Comparison of ENCODE assay signal across 8 cellular contexts in the genomic region with DNA sequence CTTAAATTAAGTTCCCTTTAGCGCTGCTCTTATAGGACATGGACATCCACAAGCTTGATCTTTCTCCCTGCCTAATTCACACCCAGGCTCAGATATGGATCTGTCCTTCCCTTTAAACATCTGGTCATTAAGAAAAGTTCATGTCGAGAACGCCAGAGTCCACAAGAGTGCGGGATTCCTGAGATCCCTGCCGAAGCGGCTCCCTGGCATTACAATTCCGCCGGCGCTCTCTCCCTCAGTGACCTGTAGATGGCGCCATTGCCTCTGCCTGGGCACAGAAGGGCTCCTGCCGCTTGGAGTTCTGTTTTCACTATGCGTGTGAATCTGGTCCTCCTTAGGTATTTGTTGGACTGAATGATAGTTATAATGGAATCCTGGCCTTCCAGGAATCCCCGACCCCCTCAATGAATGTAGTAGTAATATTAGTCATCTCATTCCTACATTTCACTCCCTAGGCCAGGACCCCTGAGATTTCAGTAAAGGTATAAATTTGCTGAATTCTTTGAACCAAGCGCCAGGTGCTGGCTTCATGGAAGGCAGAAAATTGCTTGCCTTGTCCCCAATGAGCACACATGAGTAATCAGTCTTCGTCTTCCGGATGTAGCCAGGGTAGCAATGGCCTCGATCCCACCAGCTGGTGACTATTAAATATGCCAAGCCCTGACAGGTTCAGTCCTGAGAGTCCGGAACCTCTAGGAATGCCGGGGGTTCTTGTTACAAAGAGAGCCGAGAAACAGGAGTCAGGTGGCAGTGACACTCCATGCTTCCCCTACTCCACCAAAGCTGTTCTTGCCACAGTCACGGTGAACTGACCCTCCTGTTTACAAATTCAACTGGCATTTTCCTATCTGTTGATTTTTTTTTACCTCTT. TPM values are rescaled to one million over a fixed set of nuclear protein-coding genes. Genes with fewer than 3 reads are reported as not detected.
DNase-seq lines count a peak whose midpoint lies in the region; ATAC-seq and TF ChIP-seq lines count a peak whose summit lies in the region.

No MANE protein-coding gene starts in this region.

- no peaks in the 10 kb centered on the region for H3K9me3 Mint-ChIP-seq in activated CD8-positive, alpha-beta memory T cell treated with anti-CD3 and anti-CD28 coated beads, Interleukin-2, amount 10 ng/mL, durations not matched to agents 7 days and 5 days (ENCODE audit: low read depth)
- H3K9me3 Mint-ChIP-seq in endothelial cell (ENCODE audit: unreplicated experiment) = no peaks in the 10 kb centered on the region

- no peaks in the 10 kb centered on the region for H3K36me3 Mint-ChIP-seq in activated CD8-positive, alpha-beta memory T cell treated with anti-CD3 and anti-CD28 coated beads, Interleukin-2, amount 10 ng/mL, durations not matched to agents 7 days and 5 days
- no peaks in the 10 kb centered on the region for H3K36me3 Mint-ChIP-seq in endothelial cell (ENCODE audit: low read depth, unreplicated experiment)

- ATAC-seq in activated CD8-positive, alpha-beta memory T cell treated with anti-CD3 and anti-CD28 coated beads, Interleukin-2, amount 10 ng/mL, durations not matched to agents 7 days and 5 days = peak; percentile 73
- ATAC-seq in GM21447 (IDR thresholded peaks at IDR 0.05; ENCODE audit: unreplicated experiment) = no peak

- peak; percentile 70 for DNase-seq in EL
- DNase-seq in HPDE6-E6E7 (ENCODE audit: extremely low spot score) = peak; percentile 88
- peak; percentile 36 for DNase-seq in NOMO-1 treated with dmso at 0.1 percent for 144 hours (lab: John Stamatoyannopoulos, UW; ENCODE audit: unreplicated experiment)
- DNase-seq in activated CD8-positive, alpha-beta memory T cell treated with anti-CD3 and anti-CD28 coated beads, Interleukin-2, amount 10 ng/mL, durations not matched to agents 7 days and 5 days = peak; percentile 76
- DNase-seq in endothelial cell (ENCODE audit: low spot score) = peak; percentile 96
- peak; percentile 82 for DNase-seq in midbrain (lab: John Stamatoyannopoulos, UW)
- DNase-seq in stimulated activated CD8-positive, alpha-beta memory T cell treated with anti-CD3 and anti-CD28 coated beads, Interleukin-4, amount 100 ng/mL, for 1 hour (ENCODE audit: low read depth in 2 of 2, low spot score in 1 of 2) = peak; percentile 44 to 48

- H3K27me3 Mint-ChIP-seq in activated CD8-positive, alpha-beta memory T cell treated with anti-CD3 and anti-CD28 coated beads, Interleukin-2, amount 10 ng/mL, durations not matched to agents 7 days and 5 days = peaks cover 62% of the 10 kb centered on the region
- peaks cover 11% of the 10 kb centered on the region for H3K27me3 Mint-ChIP-seq in endothelial cell (ENCODE audit: unreplicated experiment)

- H3K4me1 Mint-ChIP-seq in activated CD8-positive, alpha-beta memory T cell treated with anti-CD3 and anti-CD28 coated beads, Interleukin-2, amount 10 ng/mL, durations not matched to agents 7 days and 5 days = peaks cover 5% of the 10 kb centered on the region
- H3K4me1 Mint-ChIP-seq in endothelial cell (ENCODE audit: unreplicated experiment) = peaks cover 4% of the 10 kb centered on the region

- CTCF ChIA-PET in activated CD8-positive, alpha-beta memory T cell treated with anti-CD3 and anti-CD28 coated beads, Interleukin-2, amount 10 ng/mL, durations not matched to agents 7 days and 5 days (lab: Charles Lee) = interaction anchor here (0.5 to 3.6 kb wide), 17 partner anchors 9 to 129 kb away, joined by 3 to 29 read pairs (median 6); partner anchors contain the start of gene FIGLA

- H3K4me3 Mint-ChIP-seq in activated CD8-positive, alpha-beta memory T cell treated with anti-CD3 and anti-CD28 coated beads, Interleukin-2, amount 10 ng/mL, durations not matched to agents 7 days and 5 days = no peak overlapping the region
- no peak overlapping the region for H3K4me3 Mint-ChIP-seq in endothelial cell (ENCODE audit: unreplicated experiment)

- peak; percentile 90 for TF ChIP-seq CTCF in endothelial cell (IDR thresholded peaks at IDR 0.05; ENCODE audit: unreplicated experiment)

- H3K27ac Mint-ChIP-seq in activated CD8-positive, alpha-beta memory T cell treated with anti-CD3 and anti-CD28 coated beads, Interleukin-2, amount 10 ng/mL, durations not matched to agents 7 days and 5 days = no peak overlapping the region
- H3K27ac Mint-ChIP-seq in endothelial cell (ENCODE audit: unreplicated experiment) = no peak overlapping the region

RNA-seq across cellular contexts. Expression of gene CD207, which starts 26.4 kb away (rescaled TPM):
- total RNA-seq in activated CD8-positive, alpha-beta memory T cell treated with anti-CD3 and anti-CD28 coated beads, Interleukin-2, amount 10 ng/mL, durations not matched to agents 7 days and 5 days = not detected
- 0.74 TPM for total RNA-seq in endothelial cell (ENCODE audit: unreplicated experiment)

RNA-seq across cellular contexts. Expression of gene VAX2, which starts 38.4 kb away (rescaled TPM):
- total RNA-seq in activated CD8-positive, alpha-beta memory T cell treated with anti-CD3 and anti-CD28 coated beads, Interleukin-2, amount 10 ng/mL, durations not matched to agents 7 days and 5 days = not detected
- 2.2 TPM for total RNA-seq in endothelial cell (ENCODE audit: unreplicated experiment)

RNA-seq across cellular contexts. Expression of gene CLEC4F, which starts 41.6 kb away (rescaled TPM):
- total RNA-seq in activated CD8-positive, alpha-beta memory T cell treated with anti-CD3 and anti-CD28 coated beads, Interleukin-2, amount 10 ng/mL, durations not matched to agents 7 days and 5 days = not detected
- 0.23 TPM for total RNA-seq in endothelial cell (ENCODE audit: unreplicated experiment)

Comparison
In these comparisons a context has a peak if more than half of its experiments do, and no peak if none do; other contexts are left out.
1. DNase-seq: peak in every context shown above with its lines; median percentile 96 in endothelial cell; 88 in HPDE6-E6E7; 82 in midbrain; 76 in activated CD8-positive, alpha-beta memory T cell treated with anti-CD3 and anti-CD28 coated beads, Interleukin-2, amount 10 ng/mL, durations not matched to agents 7 days and 5 days; 70 in EL; 46 in stimulated activated CD8-positive, alpha-beta memory T cell treated with anti-CD3 and anti-CD28 coated beads, Interleukin-4, amount 100 ng/mL, for 1 hour; 36 in NOMO-1 treated with dmso at 0.1 percent for 144 hours.